Comparison of ENCODE assay signal across 34 cellular contexts in the genomic region with DNA sequence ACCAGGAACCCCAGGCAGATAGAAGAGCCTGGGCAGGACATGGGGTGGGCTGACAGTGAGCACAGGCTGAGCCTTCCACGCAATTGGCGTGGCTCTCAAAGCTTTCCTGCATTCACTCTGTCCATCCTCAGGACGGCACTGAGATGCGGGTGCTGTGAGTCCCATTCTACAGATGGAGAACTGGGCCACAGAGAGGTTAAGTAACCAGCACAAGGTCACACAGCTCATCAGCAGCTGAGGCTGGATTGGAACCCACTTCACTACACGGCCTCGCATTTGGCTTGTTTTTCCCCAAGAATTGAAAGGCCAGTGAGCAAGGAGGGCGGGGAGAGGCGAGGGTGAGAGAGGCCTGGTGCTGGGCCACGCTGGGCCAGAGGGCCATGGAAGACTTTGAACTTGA. TPM values are rescaled to one million over a fixed set of nuclear protein-coding genes. Genes with fewer than 3 reads are reported as not detected.
"Had no signal": no experiment of that assay in that cellular context is flagged by ENCODE, and none has a peak within 500 bp of the region (broad histone marks: within the 10 kb centered on the region; RNA-seq: fewer than 3 reads in every experiment).

No MANE protein-coding gene starts in this region.

- FAIRE-seq: astrocyte, TTC549 had no signal

- DNase-seq: activated B cell treated with CpG ODN at 0.5 μM for 24 hours; activated CD4-positive, alpha-beta memory T cell treated with anti-CD3 and anti-CD28 coated beads for 36 hours; activated CD4-positive, alpha-beta T cell treated with anti-CD3 and anti-CD28 coated beads for 4 hours; activated CD4-positive, alpha-beta T cell treated with anti-CD3 and anti-CD28 coated beads, Interleukin-2, amount 10 ng/mL, durations not matched to agents 24 days and 14 days; activated CD4-positive, alpha-beta T cell treated with anti-CD3 and anti-CD28 coated beads, Interleukin-2, amount 50 U/mL, for 1 hour; activated CD4-positive, alpha-beta T cell treated with anti-CD3 and anti-CD28 coated beads, Interleukin-2, amount 50 U/mL, for 4 hours; activated CD4-positive, CD25-positive, alpha-beta regulatory T cell treated with anti-CD3 and anti-CD28 coated beads, Interleukin-2, amount 50 U/mL, for 72 hours; activated CD8-positive, alpha-beta memory T cell treated with anti-CD3 and anti-CD28 coated beads, Interleukin-2, amount 50 U/mL, for 4 hours; activated CD8-positive, alpha-beta T cell treated with anti-CD3 and anti-CD28 coated beads for 36 hours; activated effector memory CD4-positive, alpha-beta T cell treated with anti-CD3 and anti-CD28 coated beads, Interleukin-2, amount 50 U/mL, for 16 hours; activated gamma-delta T cell treated with Interleukin-2 at 50 U/mL for 16 hours; activated naive CD4-positive, alpha-beta T cell; activated naive CD4-positive, alpha-beta T cell treated with anti-CD3 and anti-CD28 coated beads for 36 hours; activated naive CD4-positive, alpha-beta T cell treated with anti-CD3 and anti-CD28 coated beads, Interleukin-2, amount 50 U/mL, for 16 hours; activated naive CD8-positive, alpha-beta T cell treated with anti-CD3 and anti-CD28 coated beads for 36 hours; activated T-cell treated with anti-CD3 and anti-CD28 coated beads, Interleukin-2, amount 50 U/mL, for 4 hours; activated T-cell treated with anti-CD3 and anti-CD28 coated beads, Interleukin-2, amount 50 U/mL, for 72 hours; adrenal gland; amniotic stem cell; aorta; body of pancreas; brain microvascular endothelial cell; central memory CD4-positive, alpha-beta T cell; T-helper 1 cell; T-helper 2 cell; T-helper 9 cell had no signal

- H3K4me1 ChIP-seq: adrenal gland, breast epithelium had no signal

- H3K27me3 ChIP-seq: adrenal gland, body of pancreas, brain microvascular endothelial cell, breast epithelium had no signal

- H3K9me3 ChIP-seq: adrenal gland, body of pancreas, breast epithelium had no signal

- H3K4me3 ChIP-seq: adrenal gland, body of pancreas, breast epithelium had no signal

- H3K36me3 ChIP-seq: adrenal gland, brain microvascular endothelial cell, breast epithelium had no signal

- H3K27ac ChIP-seq: adrenal gland, body of pancreas, brain microvascular endothelial cell, breast epithelium, VCaP had no signal

- ATAC-seq: activated CD8-positive, alpha-beta T cell treated with anti-CD3 and anti-CD28 coated beads for 36 hours; activated naive CD4-positive, alpha-beta T cell treated with anti-CD3 and anti-CD28 coated beads, Interleukin-2, amount 50 U/mL, for 72 hours; activated T-cell treated with anti-CD3 and anti-CD28 coated beads, Interleukin-2, amount 50 U/mL, for 4 hours; activated T-cell treated with anti-CD3 and anti-CD28 coated beads, Interleukin-2, amount 50 U/mL, for 72 hours; activated T-helper 17 cell treated with anti-CD3 and anti-CD28 coated beads, Interleukin-2, amount 50 U/mL, for 72 hours; body of pancreas had no signal

RNA-seq across cellular contexts. Expression of gene GRIP2, which starts 36.0 kb away (rescaled TPM):
- total RNA-seq: activated B cell treated with CpG ODN at 0.5 μM for 24 hours; activated CD4-positive, alpha-beta memory T cell treated with anti-CD3 and anti-CD28 coated beads for 36 hours; activated CD4-positive, alpha-beta T cell treated with anti-CD3 and anti-CD28 coated beads, Interleukin-2, amount 10 ng/mL, durations not matched to agents 24 days and 14 days; activated CD8-positive, alpha-beta memory T cell treated with anti-CD3 and anti-CD28 coated beads for 36 hours; activated CD8-positive, alpha-beta T cell treated with anti-CD3 and anti-CD28 coated beads for 36 hours; activated naive CD4-positive, alpha-beta T cell treated with anti-CD3 and anti-CD28 coated beads for 36 hours; activated naive CD4-positive, alpha-beta T cell treated with anti-CD3 and anti-CD28 coated beads, Interleukin-2, amount 50 U/mL, for 72 hours; activated naive CD8-positive, alpha-beta T cell treated with anti-CD3 and anti-CD28 coated beads for 36 hours; activated T-cell treated with anti-CD3 and anti-CD28 coated beads, Interleukin-2, amount 50 U/mL, for 4 hours; activated T-helper 1 cell treated with anti-CD3 and anti-CD28 coated beads, Interleukin-12 subunit alpha, Interleukin-12 subunit beta, Interleukin-2, Interleukin-4 antibody, amounts not matched to agents 30 ng/mL and 10 ng/mL and 1 ng/mL, durations not matched to agents 14 hours and 24 hours and 36 hours had no signal
